Comparison of ENCODE assay signal across 15 cellular contexts in the genomic region with DNA sequence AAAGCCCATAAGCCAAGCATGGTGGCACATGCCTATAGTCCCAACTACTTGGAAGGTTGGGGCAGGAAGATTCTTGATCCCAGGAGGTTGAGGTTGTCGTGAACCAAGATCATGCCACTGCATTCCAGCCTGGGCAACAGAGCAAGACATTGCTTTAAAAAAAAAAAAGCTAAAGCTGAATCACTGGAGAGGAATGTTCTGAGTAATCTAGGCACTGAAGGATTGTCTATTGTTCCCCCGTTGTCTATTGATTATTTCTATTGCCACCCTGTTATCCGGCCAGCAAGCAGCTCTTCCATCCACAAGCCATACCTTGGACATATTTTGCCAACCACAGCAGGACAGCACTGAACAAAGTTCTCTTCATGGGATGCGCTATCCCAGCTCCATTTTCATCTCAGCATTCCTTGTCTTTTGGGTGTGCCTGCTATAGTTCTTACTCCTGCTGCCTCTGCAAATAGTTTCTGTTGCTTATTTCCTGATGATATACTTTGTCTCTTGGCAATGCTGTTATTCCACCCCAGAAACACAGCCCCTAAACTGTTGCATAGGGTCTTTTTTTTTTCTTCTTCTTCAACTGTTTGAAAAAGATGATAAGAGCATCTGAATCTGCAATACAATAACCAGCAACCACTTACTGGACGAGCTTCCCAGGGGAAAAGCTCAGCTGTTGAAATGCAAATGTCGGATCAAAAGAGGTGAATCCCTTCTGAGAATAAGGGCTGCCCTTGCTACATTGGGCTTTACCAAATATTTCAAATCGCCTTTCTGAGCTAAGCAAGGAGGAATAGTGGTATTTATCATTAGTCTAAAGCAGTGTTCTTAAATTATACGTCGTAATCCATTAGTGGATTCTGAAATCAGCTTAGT. TPM values are rescaled to one million over a fixed set of nuclear protein-coding genes. Genes with fewer than 3 reads are reported as not detected.
DNase-seq lines count a peak whose midpoint lies in the region; ATAC-seq and TF ChIP-seq lines count a peak whose summit lies in the region.
"Had no signal": no experiment of that assay in that cellular context is flagged by ENCODE, and none has a peak within 500 bp of the region (broad histone marks: within the 10 kb centered on the region; RNA-seq: fewer than 3 reads in every experiment).

No MANE protein-coding gene starts in this region.

- TF ChIP-seq CTCF in Calu3 (IDR thresholded peaks at IDR 0.05; ENCODE audit: unreplicated experiment) (no peak), mammary epithelial cell (conservative IDR thresholded peaks at IDR 0.05 in 1 of 2, IDR thresholded peaks at IDR 0.05 in 1 of 2; ENCODE audit: extremely low read depth in 1 of 2, insufficient read depth in 1 of 2, low read depth in 1 of 2, low read length in 2 of 2) (no peak)

- WGBS in mammary epithelial cell (ENCODE audit: low coverage, missing lambda C conversion rate), result 57% methylated on average over 9 of the region's 9 CpGs

- no peak for ATAC-seq in HG03135 (IDR thresholded peaks at IDR 0.05; ENCODE audit: unreplicated experiment)
- no peak for ATAC-seq in HG02610 (IDR thresholded peaks at IDR 0.05; ENCODE audit: unreplicated experiment)

- peak overlapping the region; percentile 12 for H3K27ac Mint-ChIP-seq in Calu3 (ENCODE audit: unreplicated experiment)
- H3K27ac Mint-ChIP-seq: immature natural killer cell had no signal

- no peaks in the 10 kb centered on the region for H3K36me3 Mint-ChIP-seq in Calu3 (ENCODE audit: insufficient read depth, unreplicated experiment)

- no peaks in the 10 kb centered on the region for H3K27me3 Mint-ChIP-seq in Calu3 (ENCODE audit: unreplicated experiment)

- no TSS peak for BruUV-seq in Calu3 (replicated peaks; lab: Mats Ljungman, UMichigan)
- BruUV-seq in mammary epithelial cell (replicated peaks; lab: Mats Ljungman, UMichigan), result no TSS peak

- H4K20me1 ChIP-seq in mammary epithelial cell (ENCODE audit: insufficient read depth, low read length), result no peaks in the 10 kb centered on the region

- no peaks in the 10 kb centered on the region for H3K27me3 ChIP-seq in mammary epithelial cell (ENCODE audit: insufficient read depth, low read length)

- no peaks in the 10 kb centered on the region for H3K9me3 Mint-ChIP-seq in Calu3 (ENCODE audit: low read depth, unreplicated experiment)
- H3K9me3 Mint-ChIP-seq: immature natural killer cell had no signal

- peak overlapping the region; percentile 75 for H3K4me2 ChIP-seq in mammary epithelial cell (ENCODE audit: insufficient read depth, low read depth, low read length)

- H3K4me1 Mint-ChIP-seq in Calu3 (ENCODE audit: low read depth, unreplicated experiment), result peaks cover 39% of the 10 kb centered on the region
- H3K4me1 Mint-ChIP-seq: immature natural killer cell had no signal

- no peaks in the 10 kb centered on the region for H3K9me3 ChIP-seq in mammary epithelial cell (replicated peaks; ENCODE audit: insufficient read depth, low read length)

- CTCF ChIA-PET in Calu3 (lab: Charles Lee) (no interaction called here), mammary epithelial cell (lab: Charles Lee; ENCODE audit: low non-redundant PET) (interaction anchor here (1.0 kb wide), 1 partner anchor 56 kb away, joined by 3 read pairs; no protein-coding TSS in a partner anchor)

- H3K27ac ChIP-seq in mammary epithelial cell (ENCODE audit: insufficient read depth, low read depth, low read length), result peak overlapping the region; percentile 56

- H2AFZ ChIP-seq in mammary epithelial cell (ENCODE audit: low read depth, low read length), result peak overlapping the region; percentile 46

- peaks cover 53% of the 10 kb centered on the region for H3K4me1 ChIP-seq in mammary epithelial cell (ENCODE audit: insufficient read depth, low read length)

- dilution Hi-C loops in mammary epithelial cell (cut with HindIII; ENCODE audit: low sequenced_read_pairs), result no loop called here

- H3K4me3 ChIP-seq in mammary epithelial cell (replicated peaks in 1 of 3; ENCODE audit: insufficient read depth in 1 of 3, low read depth in 2 of 3, low read length in 3 of 3), result no peak overlapping the region

- H3K4me3 Mint-ChIP-seq in Calu3 (ENCODE audit: low read depth, unreplicated experiment), result no peak overlapping the region
- H3K4me3 Mint-ChIP-seq: immature natural killer cell had no signal

- H3K9ac ChIP-seq in mammary epithelial cell (ENCODE audit: insufficient read depth, low read length), result no peak overlapping the region

- H3K36me3 ChIP-seq in mammary epithelial cell (ENCODE audit: insufficient read depth, low read length), result no peaks in the 10 kb centered on the region

- no peaks in the 10 kb centered on the region for H3K79me2 ChIP-seq in mammary epithelial cell (ENCODE audit: insufficient read depth, low read length)

- intact Hi-C loops in Calu3 (cut with micrococcal nuclease; ENCODE audit: unreplicated experiment) (no loop called here), mammary epithelial cell (cut with micrococcal nuclease) (loop anchor here (10.0 kb wide), 1 partner anchor 511 kb away; a partner anchor contains a TSS)

- peak; percentile 13 for DNase-seq in Calu3
- peak; percentile 50 for DNase-seq in M059J (ENCODE audit: low read depth)
- DNase-seq in mammary epithelial cell, result peak; percentile 60
- peak; percentile 84 for DNase-seq in kidney glomerular epithelial cell (lab: John Stamatoyannopoulos, UW)
- no peak for DNase-seq in LoVo (ENCODE audit: low spot score)
- no peak for DNase-seq in SKM-1 treated with dmso at 0.1 percent for 144 hours (lab: John Stamatoyannopoulos, UW; ENCODE audit: unreplicated experiment)
- DNase-seq: aorta; immature natural killer cell; Kasumi-1; NCI-H446; SIG-M5; stimulated activated CD4-positive, alpha-beta T cell treated with anti-CD3 and anti-CD28 coated beads, Interleukin-15, amount 100 ng/mL, for 24 hours had no signal

- in situ Hi-C loops in mammary epithelial cell (cut with MboI; ENCODE audit: low sequenced_read_pairs in 2 of 2), result no loop called here

RNA-seq across cellular contexts. Expression of a gene that starts 22.2 kb away (rescaled TPM):
- total RNA-seq in Calu3 (2022) (not detected in 2 replicates), mammary epithelial cell (under 1 TPM in 1 of 2 donors, not detected in 1; under 0.01 TPM)
- 0.10 and 0.37 TPM in 2 replicates for total RNA-seq in M059J (2014; rRNA removed; shearing (Covaris generic))
- polyA plus RNA-seq in mammary epithelial cell, result not detected
- not detected for polyA minus RNA-seq in mammary epithelial cell
- polyA plus RNA-seq: BJ, immature natural killer cell had no signal

Comparison
In these comparisons a context has a peak if more than half of its experiments do, and no peak if none do; other contexts are left out.
1. DNase-seq: peak in Calu3 (single experiment), M059J (single experiment), mammary epithelial cell (single experiment) and kidney glomerular epithelial cell (single experiment); none in LoVo (single experiment) and SKM-1 treated with dmso at 0.1 percent for 144 hours (single experiment).